ENCODE assay signal across 14 cellular contexts in the genomic region with DNA sequence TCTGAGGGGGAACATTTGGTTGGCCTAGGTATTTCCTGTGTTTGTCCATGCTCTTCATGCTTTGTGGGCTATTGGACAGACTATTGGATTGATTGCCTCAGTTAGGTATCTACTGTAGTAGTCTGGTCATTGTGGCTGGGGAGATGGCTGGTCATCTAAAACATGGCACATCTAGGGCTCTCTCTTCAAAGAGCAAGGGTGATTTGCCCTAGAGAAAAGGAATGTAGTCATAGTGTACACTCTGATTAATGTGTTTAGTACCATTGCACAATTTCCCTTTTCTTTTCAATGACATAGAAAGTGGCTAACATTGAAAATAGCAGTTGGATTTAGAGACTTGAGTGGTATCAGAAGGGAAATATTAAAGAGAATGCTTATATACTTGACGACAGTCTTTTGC.
"Had no signal": no experiment of that assay in that cellular context is flagged by ENCODE, and none has a peak within 500 bp of the region (broad histone marks: within the 10 kb centered on the region; RNA-seq: fewer than 3 reads in every experiment).

No MANE protein-coding gene starts in this region.

- H3K4me1 ChIP-seq: parathyroid adenoma, stomach had no signal

- H3K4me3 ChIP-seq: lung, stomach, thoracic aorta had no signal

- H3K9me3 ChIP-seq: stomach, thoracic aorta had no signal

- H3K27me3 ChIP-seq: stomach had no signal

- DNase-seq: activated CD4-positive, alpha-beta T cell treated with anti-CD3 and anti-CD28 coated beads for 48 hours; activated naive CD4-positive, alpha-beta T cell; erythroblast; hypothalamus; naive B cell; retina; stimulated activated CD4-positive, alpha-beta T cell treated with anti-CD3 and anti-CD28 coated beads, Interleukin-4, amount 100 ng/mL, for 4 hours; stomach; T-helper 9 cell had no signal

- H2AFZ ChIP-seq: parathyroid adenoma had no signal

- H3K9ac ChIP-seq: parathyroid adenoma had no signal

- H3K27ac ChIP-seq: parathyroid adenoma, stomach, thoracic aorta, VCaP had no signal

- FAIRE-seq: urothelium cell line had no signal
